Comparison of ENCODE assay signal across 9 cellular contexts in genomic region chr5:35852084-35852734, GRCh38. TPM values are rescaled to one million over a fixed set of nuclear protein-coding genes. Genes with fewer than 3 reads are reported as not detected.
A peak's percentile ranks its signal among the peaks of the same experiment; 100 is the strongest.
DNase-seq lines count a peak whose midpoint lies in the region; ATAC-seq and TF ChIP-seq lines count a peak whose summit lies in the region.
"Had no signal": no experiment of that assay in that cellular context is flagged by ENCODE, and none has a peak within 500 bp of the region (broad histone marks: within the 10 kb centered on the region; RNA-seq: fewer than 3 reads in every experiment).

No MANE protein-coding gene starts in this region.

- H3K27me3 ChIP-seq in ascending aorta = no peaks in the 10 kb centered on the region

- H3K9me3 ChIP-seq in ascending aorta = no peaks in the 10 kb centered on the region

- ATAC-seq in GM18858 (IDR thresholded peaks at IDR 0.05; ENCODE audit: unreplicated experiment) (peak; percentile 55), HG03565 (IDR thresholded peaks at IDR 0.05; ENCODE audit: unreplicated experiment) (peak; percentile 39), omental fat pad (ENCODE audit: low FRiP score) (no peak), HG03139 (IDR thresholded peaks at IDR 0.05; ENCODE audit: unreplicated experiment) (no peak)

- intact Hi-C loops in ascending aorta (cut with DNase I) = no loop called here

- H3K4me3 ChIP-seq in ascending aorta = no peak overlapping the region

- no peaks in the 10 kb centered on the region for H3K36me3 ChIP-seq in ascending aorta

- H3K27ac ChIP-seq in ascending aorta = no peak overlapping the region
- H3K27ac ChIP-seq: HL-60 had no signal

- no peak for TF ChIP-seq CTCF in ascending aorta (IDR thresholded peaks at IDR 0.05)
- no peak for TF ChIP-seq CTCF in omental fat pad (IDR thresholded peaks at IDR 0.05)

- DNase-seq in activated CD8-positive, alpha-beta memory T cell treated with anti-CD3 and anti-CD28 coated beads, Interleukin-2, amount 50 U/mL, for 4 hours = peak; percentile 45
- peak; percentile 49 for DNase-seq in stimulated activated CD4-positive, alpha-beta T cell treated with anti-CD3 and anti-CD28 coated beads, Interleukin-2, amount 100 ng/mL, for 4 hours (ENCODE audit: low read depth)
- DNase-seq in globus pallidus (ENCODE audit: low spot score) (no peak), ascending aorta (ENCODE audit: low spot score in 2 of 2) (no peak), omental fat pad (ENCODE audit: low spot score) (no peak)

- no peaks in the 10 kb centered on the region for H3K4me1 ChIP-seq in ascending aorta

RNA-seq across cellular contexts. Expression of gene IL7R, which starts 4.5 kb away (rescaled TPM):
- total RNA-seq in ascending aorta (6.6 TPM), omental fat pad (10 to 100 TPM; 13.4 to 45.8 (median 23.7) TPM)

Comparison
In these comparisons a context has a peak if more than half of its experiments do, and no peak if none do; other contexts are left out.
1. ATAC-seq: peak in GM18858 (single experiment) and HG03565 (single experiment); none in omental fat pad (single experiment) and HG03139 (single experiment).
2. DNase-seq: peak in activated CD8-positive, alpha-beta memory T cell treated with anti-CD3 and anti-CD28 coated beads, Interleukin-2, amount 50 U/mL, for 4 hours (single experiment) and stimulated activated CD4-positive, alpha-beta T cell treated with anti-CD3 and anti-CD28 coated beads, Interleukin-2, amount 100 ng/mL, for 4 hours (single experiment); none in globus pallidus (single experiment), ascending aorta (0 of 2) and omental fat pad (single experiment).